ENCODE assay signal across 2 cellular contexts in genomic region chr22:27100789-27101188, GRCh38.
TF ChIP-seq lines count a peak whose summit lies in the region.

No MANE protein-coding gene starts in this region.

TF ChIP-seq in HEK293, 187 proteins besides CTCF, POLR2A, EP300 and RAD21 (continued from another document):
- TF ChIP-seq HOXA7 (CRISPR knock-in tag; IDR thresholded peaks at IDR 0.05; ENCODE audit: borderline replicate concordance) (no peak), ZNF341 (tag by site-specific recombination; IDR thresholded peaks at IDR 0.05; ENCODE audit: low read depth) (peak; percentile 61), ZNF654 (tag by site-specific recombination; IDR thresholded peaks at IDR 0.05; ENCODE audit: low read depth) (no peak), ZSCAN16 (tag by site-specific recombination; IDR thresholded peaks at IDR 0.05) (no peak), EGR2 (tag by site-specific recombination; IDR thresholded peaks at IDR 0.05; ENCODE audit: low read depth) (peak; percentile 63; the same call in 1 of the 2 replicates), ZNF157 (tag by site-specific recombination; IDR thresholded peaks at IDR 0.05) (no peak), ZNF324 (tag by site-specific recombination; IDR thresholded peaks at IDR 0.05) (no peak), ZNF169 (tag by site-specific recombination; IDR thresholded peaks at IDR 0.05) (no peak), ZNF621 (tag by site-specific recombination; IDR thresholded peaks at IDR 0.05) (no peak), ZXDB (tag by site-specific recombination; IDR thresholded peaks at IDR 0.05) (peak; percentile 92)

TF ChIP-seq in SK-N-SH, 30 proteins besides CTCF, POLR2A, EP300 and RAD21 (continued from another document):
- TF ChIP-seq REST (IDR thresholded peaks at IDR 0.05; ENCODE audit: low read depth, low read length) (no peak), IRF3 (IDR thresholded peaks at IDR 0.05; ENCODE audit: low read depth, low read length) (no peak), CHD2 (IDR thresholded peaks at IDR 0.05; ENCODE audit: low read length, partially characterized antibody) (no peak), GATA2 (CRISPR knock-in tag; IDR thresholded peaks at IDR 0.05) (no peak), NFIC (IDR thresholded peaks at IDR 0.05; ENCODE audit: borderline replicate concordance) (no peak), USF1 (IDR thresholded peaks at IDR 0.05; ENCODE audit: borderline replicate concordance, low read depth) (no peak)
